ENCODE assay signal across 16 cellular contexts in the genomic region with DNA sequence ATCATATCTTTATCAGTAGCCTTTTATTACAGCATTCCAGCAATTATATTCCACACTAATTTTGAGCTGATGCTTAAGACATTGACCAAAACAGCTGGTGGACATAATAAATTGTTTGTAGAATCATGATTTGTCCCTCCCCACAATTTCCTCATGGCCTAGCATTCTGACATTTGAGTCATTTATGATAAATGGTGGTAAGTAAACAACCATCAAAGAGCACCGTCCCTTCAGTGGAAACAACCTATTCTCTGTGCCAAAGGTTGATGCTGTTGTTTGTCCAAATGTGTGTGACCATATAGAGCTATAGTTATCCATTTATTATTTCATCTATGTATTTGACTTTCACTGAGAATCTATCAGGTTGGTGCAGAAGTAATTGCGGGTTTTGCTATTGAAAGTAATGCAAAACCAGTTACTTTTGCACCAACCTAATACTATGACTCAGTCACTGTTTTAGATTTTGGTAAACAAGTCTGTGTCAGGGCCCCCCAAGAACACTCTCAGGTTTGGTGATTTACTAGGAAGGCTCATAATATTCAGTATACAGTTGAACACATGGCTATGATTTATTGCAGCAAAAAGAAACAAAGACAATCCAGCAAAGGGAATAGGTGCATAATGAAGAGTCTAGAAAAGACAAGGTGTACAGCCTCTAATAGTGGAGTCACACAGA.
A peak's percentile ranks its signal among the peaks of the same experiment; 100 is the strongest.
DNase-seq lines count a peak whose midpoint lies in the region; TF ChIP-seq lines count a peak whose summit lies in the region.
"Had no signal": no experiment of that assay in that cellular context is flagged by ENCODE, and none has a peak within 500 bp of the region (broad histone marks: within the 10 kb centered on the region; RNA-seq: fewer than 3 reads in every experiment).

No MANE protein-coding gene starts in this region.

- H3K4me1 Mint-ChIP-seq in mesothelial cell of epicardium = peaks cover 26% of the 10 kb centered on the region
- H3K4me1 Mint-ChIP-seq: T-helper 17 cell had no signal

- H3K4me3 Mint-ChIP-seq in mesothelial cell of epicardium = no peak overlapping the region
- H3K4me3 Mint-ChIP-seq: T-helper 17 cell had no signal

- H3K36me3 Mint-ChIP-seq in mesothelial cell of epicardium = no peaks in the 10 kb centered on the region

- H3K36me3 ChIP-seq in SK-N-MC (ENCODE audit: insufficient read depth, low read length) = no peaks in the 10 kb centered on the region

- CTCF ChIA-PET in HEK293T (lab: Yijun Ruan, JAX) = no interaction called here

- POLR2A ChIA-PET in HEK293T (lab: Yijun Ruan, JAX) = no interaction called here

- no peaks in the 10 kb centered on the region for H3K27me3 Mint-ChIP-seq in mesothelial cell of epicardium (ENCODE audit: low read depth)
- H3K27me3 Mint-ChIP-seq: T-helper 17 cell had no signal

- peak; percentile 72 for DNase-seq in DMS53 (lab: John Stamatoyannopoulos, UW)
- no peak for DNase-seq in HEK293T (ENCODE audit: extremely low spot score)
- DNase-seq in SK-N-MC (ENCODE audit: low read depth, low spot score) = no peak
- DNase-seq in mesothelial cell of epicardium (ENCODE audit: low spot score in 2 of 2, unreplicated experiment in 2 of 2) = no peak
- DNase-seq in NCI-H1048 (lab: John Stamatoyannopoulos, UW) = no peak
- DNase-seq in GM19240 (ENCODE audit: insufficient read length, low spot score) = no peak
- no peak for DNase-seq in stimulated activated CD4-positive, alpha-beta T cell treated with anti-CD3 and anti-CD28 coated beads, Interleukin-4, amount 100 ng/mL, for 24 hours
- DNase-seq: ACHN, GDM1, GOT3, KBM-7, NCI-H2029 treated with DMSO at 0.1 percent for 48 hours, NCI-H2171, NCI-H526 treated with DMSO at 0.1 percent for 48 hours, T-helper 17 cell had no signal

- no peak overlapping the region for H3K9ac ChIP-seq in SK-N-MC (ENCODE audit: insufficient read length)

- peak overlapping the region; percentile 90 for H3K27ac Mint-ChIP-seq in mesothelial cell of epicardium
- H3K27ac Mint-ChIP-seq: T-helper 17 cell had no signal

- H3K9me3 Mint-ChIP-seq in mesothelial cell of epicardium = peaks cover 8% of the 10 kb centered on the region

- no peaks in the 10 kb centered on the region for H3K9me3 ChIP-seq in SK-N-MC (ENCODE audit: low read depth, low read length)

- TF ChIP-seq CTCF in mesothelial cell of epicardium (IDR thresholded peaks at IDR 0.05; ENCODE audit: unreplicated experiment) = no peak

- H3K27ac ChIP-seq in SK-N-MC = peak overlapping the region; percentile 49; the same call in 1 of the 2 replicates
- H3K27ac ChIP-seq: C4-2B had no signal

- H3K4me3 ChIP-seq in SK-N-MC = no peak overlapping the region

TF ChIP-seq in HEK293T, 16 proteins besides CTCF, POLR2A, EP300 and RAD21:
- TF ChIP-seq HDGF (IDR thresholded peaks at IDR 0.05; ENCODE audit: borderline replicate concordance) (no peak), ELF4 (IDR thresholded peaks at IDR 0.05) (peak; percentile 62; the same call in 1 of the 2 replicates)
TF ChIP-seq in HEK293T: peak in this region for 1.
